9 cellular contexts compared by ENCODE assay signal in the genomic region with DNA sequence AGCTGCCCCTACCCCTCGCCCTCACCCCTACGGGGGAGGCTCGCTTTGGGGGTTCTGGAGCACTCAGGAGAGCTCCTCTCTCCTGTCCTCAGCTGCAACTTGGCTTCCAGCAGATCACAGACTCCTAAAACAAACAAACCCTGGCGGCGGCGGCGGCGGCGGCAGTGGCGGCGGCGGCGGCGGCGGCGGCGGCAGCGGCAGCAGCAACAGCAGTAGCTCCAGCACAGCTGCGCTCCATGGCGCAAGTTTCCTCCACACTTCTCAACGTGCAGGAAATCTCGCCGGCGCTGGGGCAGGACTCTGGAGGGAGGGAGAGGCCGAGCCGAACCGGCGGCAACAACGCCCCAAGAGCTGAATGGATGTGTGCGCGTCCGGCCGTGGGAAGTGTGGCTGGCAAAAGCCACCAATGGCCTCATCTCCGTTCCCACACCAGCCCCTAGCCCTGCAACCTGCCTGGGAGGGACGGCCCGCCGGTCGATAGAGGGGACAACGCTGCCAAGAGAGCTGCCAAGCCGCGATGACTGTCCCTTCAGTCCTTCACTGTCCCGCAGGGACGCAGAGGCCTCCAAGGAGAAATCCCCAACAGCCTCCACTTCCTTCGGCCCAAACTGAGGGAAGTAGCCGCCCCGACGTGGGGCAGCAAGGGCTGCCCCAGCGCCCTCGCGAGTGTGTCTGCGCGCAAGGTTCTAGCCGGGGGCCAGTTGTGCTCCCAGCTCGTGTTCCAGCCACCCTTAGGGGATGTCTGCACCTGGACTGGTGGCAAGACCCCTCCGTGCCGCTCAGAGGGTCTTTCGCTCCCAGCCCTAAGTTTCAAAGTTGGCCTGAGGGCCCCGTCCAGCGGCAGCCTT. TPM values are rescaled to one million over a fixed set of nuclear protein-coding genes. Genes with fewer than 3 reads are reported as not detected.
DNase-seq lines count a peak whose midpoint lies in the region; ATAC-seq, FAIRE-seq and TF ChIP-seq lines count a peak whose summit lies in the region.
"Had no signal": no experiment of that assay in that cellular context is flagged by ENCODE, and none has a peak within 500 bp of the region (broad histone marks: within the 10 kb centered on the region; RNA-seq: fewer than 3 reads in every experiment).

No MANE protein-coding gene starts in this region.

- no peaks in the 10 kb centered on the region for H3K9me3 ChIP-seq in astrocyte (ENCODE audit: insufficient read depth, low read depth, low read length)
- no peaks in the 10 kb centered on the region for H3K9me3 ChIP-seq in iPS-15b (ENCODE audit: control insufficient read depth, insufficient read depth, low read length)
- no peaks in the 10 kb centered on the region for H3K9me3 ChIP-seq in small intestine (ENCODE audit: control insufficient read depth, low read depth)

- FAIRE-seq in astrocyte (lab: Jason Lieb, UNC) = no peak
- FAIRE-seq in small intestine (lab: Jason Lieb, UNC) = no peak

- ATAC-seq in GM18511 (IDR thresholded peaks at IDR 0.05; ENCODE audit: unreplicated experiment) (no peak), HG03571 (IDR thresholded peaks at IDR 0.05; ENCODE audit: unreplicated experiment) (no peak)

- 1 to 33% (median 12%) methylated on average over 33 to 59 of the region's 59 CpGs for WGBS in small intestine, 3 donors

- H3K4me2 ChIP-seq in astrocyte (ENCODE audit: low read length) = peak overlapping the region; percentile 92
- H3K4me2 ChIP-seq: KMS-11 had no signal

- H3K27me3 Mint-ChIP-seq in astrocyte (ENCODE audit: low read depth, unreplicated experiment) = no peaks in the 10 kb centered on the region

- H3K4me1 Mint-ChIP-seq in astrocyte (ENCODE audit: low read depth, unreplicated experiment) = peaks cover 12% of the 10 kb centered on the region

- TF ChIP-seq CTCF in HFF-Myc (IDR thresholded peaks at IDR 0.05; ENCODE audit: low read depth, low read length, missing control alignments) = no peak
- no peak for TF ChIP-seq CTCF in astrocyte (IDR thresholded peaks at IDR 0.05; ENCODE audit: insufficient read depth, low read depth, low read length)
- no peak for TF ChIP-seq CTCF in RWPE1 (conservative IDR thresholded peaks at IDR 0.05; ENCODE audit: low read depth)

- CTCF ChIA-PET in RWPE1 (lab: Yijun Ruan, JAX) = no interaction called here

- POLR2A ChIA-PET in RWPE1 (lab: Yijun Ruan, JAX; ENCODE audit: low non-redundant PET) = no interaction called here

- peak overlapping the region; percentile 95 for H3K27ac Mint-ChIP-seq in astrocyte (ENCODE audit: unreplicated experiment)

- DNase-seq in HFF-Myc (ENCODE audit: extremely low read depth, low read depth) (no peak), astrocyte (ENCODE audit: low read depth) (peak; percentile 41), small intestine (peak; percentile 32), RWPE1 (ENCODE audit: low spot score) (no peak)
- no peak for DNase-seq in activated naive CD4-positive, alpha-beta T cell (lab: John Stamatoyannopoulos, UW)

- peak overlapping the region; percentile 6 for H3K27ac ChIP-seq in astrocyte (ENCODE audit: low read depth, low read length)
- peak overlapping the region in 1 of 2 donors; percentile 83 for H3K27ac ChIP-seq in small intestine (ENCODE audit: low read depth in 1 of 2, low read length in 1 of 2)
- H3K27ac ChIP-seq in RWPE1 = no peak overlapping the region
- H3K27ac ChIP-seq: KMS-11 had no signal

- no peaks in the 10 kb centered on the region for H3K9me3 Mint-ChIP-seq in astrocyte (ENCODE audit: unreplicated experiment)

- H2AFZ ChIP-seq in astrocyte (ENCODE audit: low read depth, low read length) = peak overlapping the region; percentile 86

- H3K4me3 ChIP-seq in HFF-Myc (replicated peaks; ENCODE audit: low read depth, low read length) (peak overlapping the region; percentile 25), astrocyte (ENCODE audit: insufficient read depth, low read depth, low read length) (peak overlapping the region; percentile 65), iPS-15b (ENCODE audit: low read depth, low read length) (peak overlapping the region; percentile 62), small intestine (ENCODE audit: low read depth in 1 of 2, low read length in 2 of 2) (peak overlapping the region in 1 of 2 donors; percentile 26)

- H3K9ac ChIP-seq in astrocyte (ENCODE audit: low read length) (peak overlapping the region; percentile 77), iPS-15b (ENCODE audit: low read depth, low read length) (peak overlapping the region; percentile 24)
- H3K9ac ChIP-seq: KMS-11 had no signal

- H3K4me3 Mint-ChIP-seq in astrocyte (ENCODE audit: unreplicated experiment) = peak overlapping the region; percentile 89

- H3K36me3 Mint-ChIP-seq in astrocyte (ENCODE audit: low read depth, unreplicated experiment) = peaks cover 4% of the 10 kb centered on the region

- H4K20me1 ChIP-seq in astrocyte (ENCODE audit: insufficient read depth, low read length) = peaks cover 4% of the 10 kb centered on the region

- H3K36me3 ChIP-seq in astrocyte (ENCODE audit: insufficient read depth, low read length) (no peaks in the 10 kb centered on the region), iPS-15b (ENCODE audit: control insufficient read depth, insufficient read depth, low read length) (no peaks in the 10 kb centered on the region), small intestine (ENCODE audit: control insufficient read depth in 2 of 2, insufficient read depth in 2 of 2, low read length in 2 of 2) (no peaks in the 10 kb centered on the region)

- peaks cover 5% of the 10 kb centered on the region for H3K79me2 ChIP-seq in astrocyte (ENCODE audit: insufficient read depth, low read length)

- H3K4me1 ChIP-seq in astrocyte (ENCODE audit: insufficient read depth, low read length) (peaks cover 11% of the 10 kb centered on the region), iPS-15b (ENCODE audit: control insufficient read depth, insufficient read depth, low read length) (peaks cover 2% of the 10 kb centered on the region), small intestine (ENCODE audit: control insufficient read depth in 2 of 2, insufficient read depth in 1 of 2, low read depth in 1 of 2, low read length in 1 of 2) (no peaks in the 10 kb centered on the region)

- H3K27me3 ChIP-seq in astrocyte (ENCODE audit: insufficient read depth, low read length) = no peaks in the 10 kb centered on the region
- no peaks in the 10 kb centered on the region for H3K27me3 ChIP-seq in iPS-15b (ENCODE audit: control insufficient read depth, insufficient read depth, low read length)
- H3K27me3 ChIP-seq in small intestine (ENCODE audit: control insufficient read depth in 2 of 2, insufficient read depth in 2 of 2, low read length in 2 of 2) = no peaks in the 10 kb centered on the region

RNA-seq across cellular contexts. Expression of gene SHROOM4, which starts 0.8 kb away (rescaled TPM):
- 7.0 and 7.6 TPM in 2 replicates for total RNA-seq in astrocyte
- polyA plus RNA-seq in small intestine = 1 to 10 TPM in 1 of 3 donors, under 1 TPM in 2; under 0.01 to 3.1 (median 0.54) TPM

Comparison
In these comparisons a context has a peak if more than half of its experiments do, and no peak if none do; other contexts are left out.
1. DNase-seq: peak in astrocyte (single experiment) and small intestine (single experiment); none in HFF-Myc (single experiment), RWPE1 (single experiment) and activated naive CD4-positive, alpha-beta T cell (0 of 4).